8 cellular contexts compared by ENCODE assay signal in genomic region chr17:29930399-29931010, GRCh38. TPM values are rescaled to one million over a fixed set of nuclear protein-coding genes. Genes with fewer than 3 reads are reported as not detected.
DNase-seq lines count a peak whose midpoint lies in the region; ATAC-seq and TF ChIP-seq lines count a peak whose summit lies in the region.

No MANE protein-coding gene starts in this region.

- H3K4me1 Mint-ChIP-seq in CD14-positive monocyte = peaks cover 28% of the 10 kb centered on the region

- H3K27me3 Mint-ChIP-seq in CD14-positive monocyte (ENCODE audit: low read depth in 3 of 3) = peaks cover 0 to 3% (median 0%) of the 10 kb centered on the region in 3 donors

- no peaks in the 10 kb centered on the region for H3K36me3 ChIP-seq in HEK293 (ENCODE audit: control insufficient read depth in 2 of 2, insufficient read depth in 1 of 2, low read length in 2 of 2)
- no peaks in the 10 kb centered on the region for H3K36me3 ChIP-seq in gastrocnemius medialis

- peaks cover 3 to 4% of the 10 kb centered on the region in 2 donors for H3K36me3 Mint-ChIP-seq in CD14-positive monocyte

- TF ChIP-seq CTCF in HEK293 (tag by site-specific recombination; IDR thresholded peaks at IDR 0.05) = no peak; the same call in 1 of the 2 replicates
- TF ChIP-seq CTCF in VCaP (conservative IDR thresholded peaks at IDR 0.05) = no peak
- TF ChIP-seq CTCF in gastrocnemius medialis (IDR thresholded peaks at IDR 0.05 in 4 of 5, conservative IDR thresholded peaks at IDR 0.05 in 1 of 5) = no peak
- TF ChIP-seq CTCF in CD14-positive monocyte (IDR thresholded peaks at IDR 0.05) = no peak

- POLR2A ChIA-PET in HEK293 (lab: Yijun Ruan, JAX) = interaction anchor here (0.5 to 2.6 kb wide), 32 partner anchors 9 to 636 kb away, joined by 3 to 19 read pairs (median 4); partner anchors contain the start of genes EFCAB5, NSRP1 and NUFIP2

- H3K9me3 ChIP-seq in HEK293 (ENCODE audit: control insufficient read depth, insufficient read depth, low read depth, low read length) = no peaks in the 10 kb centered on the region
- no peaks in the 10 kb centered on the region for H3K9me3 ChIP-seq in gastrocnemius medialis

- no peaks in the 10 kb centered on the region for H3K27me3 ChIP-seq in gastrocnemius medialis

- CTCF ChIA-PET in HEK293 (lab: Yijun Ruan, JAX) = interaction anchor here (0.5 to 15.2 kb wide), 82 partner anchors 10 to 1086 kb away, joined by 3 to 361 read pairs (median 5); partner anchors contain the start of genes ABHD15, ANKRD13B and EFCAB5

- peak; percentile 40 to 55 for ATAC-seq in left cardiac atrium
- ATAC-seq in gastrocnemius medialis = peak; percentile 46 to 49
- ATAC-seq in GM21786 (IDR thresholded peaks at IDR 0.05; ENCODE audit: unreplicated experiment) = no peak

- in situ Hi-C loops in gastrocnemius medialis (cut with MboI; ENCODE audit: low sequenced_read_pairs in 4 of 4) = loop anchor here (5.0 to 25.0 kb wide), 4 partner anchors 123 to 368 kb away; partner anchors contain the start of genes CORO6 (in 2 of the 4), ABHD15 (in 1 of the 4), ANKRD13B (in 1 of the 4) and GIT1 (in 1 of the 4)

- DNase-seq in Ammon's horn (ENCODE audit: low spot score) = peak; percentile 22
- no peak for DNase-seq in left cardiac atrium
- DNase-seq in gastrocnemius medialis = no peak
- DNase-seq in NCI-H1436 (lab: John Stamatoyannopoulos, UW) = no peak
- no peak for DNase-seq in CD14-positive monocyte (ENCODE audit: low spot score)

- H3K4me3 Mint-ChIP-seq in CD14-positive monocyte = no peak overlapping the region

- no peaks in the 10 kb centered on the region for H3K9me3 Mint-ChIP-seq in CD14-positive monocyte

- peak overlapping the region; percentile 96 for H3K4me3 ChIP-seq in HEK293 (ENCODE audit: low read depth, low read length)
- peak overlapping the region; percentile 79 to 95 (median 90) for H3K4me3 ChIP-seq in gastrocnemius medialis

- intact Hi-C loops in left cardiac atrium (cut with DNase I) (loop anchor here (1.0 to 10.0 kb wide), 3 partner anchors 123 to 356 kb away; no protein-coding TSS in a partner anchor), gastrocnemius medialis (cut with DNase I; ENCODE audit: low total_unique reads) (loop anchor here (1.0 to 5.0 kb wide), 6 partner anchors 63 to 363 kb away; partner anchors contain the start of genes ABHD15 and TP53I13), CD14-positive monocyte (cut with micrococcal nuclease) (loop anchor here (1.0 to 10.0 kb wide), 3 partner anchors 122 to 286 kb away; no protein-coding TSS in a partner anchor)

- no peak for TF ChIP-seq POLR2A in gastrocnemius medialis (IDR thresholded peaks at IDR 0.05)

- H3K27ac ChIP-seq in HEK293 (ENCODE audit: extremely low read depth, low read depth, low read length) (peak overlapping the region; percentile 93), VCaP (peak overlapping the region; percentile 95), gastrocnemius medialis (peak overlapping the region; percentile 93 to 98 (median 94))

- H3K4me1 ChIP-seq in HEK293 (ENCODE audit: control insufficient read depth, insufficient read depth, low read length) (peaks cover 14% of the 10 kb centered on the region), gastrocnemius medialis (peaks cover 36 to 39% of the 10 kb centered on the region in 2 donors)

- H3K27ac Mint-ChIP-seq in CD14-positive monocyte = peak overlapping the region in 2 of 7 donors; percentile 94 to 96

TF ChIP-seq in HEK293, 187 proteins besides CTCF, POLR2A, EP300 and RAD21:
- TF ChIP-seq ZBTB7A (tag by site-specific recombination; IDR thresholded peaks at IDR 0.05; ENCODE audit: low read depth) (no peak), ZNF10 (tag by site-specific recombination; IDR thresholded peaks at IDR 0.05) (no peak), PATZ1 (tag by site-specific recombination; IDR thresholded peaks at IDR 0.05) (no peak), ZNF274 (IDR thresholded peaks at IDR 0.05; ENCODE audit: low read length) (no peak), ZNF274 (tag by site-specific recombination; IDR thresholded peaks at IDR 0.05; ENCODE audit: borderline replicate concordance) (no peak), YY1 (tag by site-specific recombination; IDR thresholded peaks at IDR 0.05) (0 out of 2 replicates have a peak, but pooled peaks have one; percentile 45), ZNF423 (tag by site-specific recombination; IDR thresholded peaks at IDR 0.05) (peak; percentile 43; the same call in 1 of the 2 replicates)

RNA-seq across cellular contexts. Expression of gene SSH2, which starts 0.5 kb away (rescaled TPM):
- total RNA-seq in left cardiac atrium (10 to 100 TPM; 33.0 to 41.3 TPM), gastrocnemius medialis (100 to 1,000 TPM; 140 to 241 (median 172) TPM)
- polyA plus RNA-seq in CD14-positive monocyte = 10 to 100 TPM; 31.9 to 54.0 TPM

RNA-seq across cellular contexts. Expression of gene EFCAB5, which starts 10.9 kb away (rescaled TPM):
- total RNA-seq in left cardiac atrium = under 1 TPM in 1 of 2 donors, not detected in 1; 0.09 TPM
- under 1 TPM in 2 of 4 donors, not detected in 2; 0.04 to 0.36 TPM for total RNA-seq in gastrocnemius medialis
- polyA plus RNA-seq in CD14-positive monocyte = not detected
